In genomic region chr9:94270009-94270408, GRCh38 we compare ENCODE assay signal across 22 cellular contexts. TPM values are rescaled to one million over a fixed set of nuclear protein-coding genes. Genes with fewer than 3 reads are reported as not detected.
DNase-seq lines count a peak whose midpoint lies in the region; ATAC-seq, FAIRE-seq and TF ChIP-seq lines count a peak whose summit lies in the region.
"Had no signal": no experiment of that assay in that cellular context is flagged by ENCODE, and none has a peak within 500 bp of the region (broad histone marks: within the 10 kb centered on the region; RNA-seq: fewer than 3 reads in every experiment).

No MANE protein-coding gene starts in this region.

- peak overlapping the region; percentile 9 for H3K27ac ChIP-seq in left ventricle myocardium inferior (replicated peaks)
- H3K27ac ChIP-seq: SK-N-MC had no signal

- TF ChIP-seq CTCF in left ventricle myocardium inferior (IDR thresholded peaks at IDR 0.05; ENCODE audit: borderline replicate concordance) (no peak), epithelial cell of proximal tubule (conservative IDR thresholded peaks at IDR 0.05; ENCODE audit: low read depth, low read length) (no peak)

- CTCF ChIA-PET in activated CD4-positive, alpha-beta memory T cell treated with anti-CD3 and anti-CD28 coated beads for 36 hours (lab: Charles Lee), result no interaction called here

- H3K4me3 ChIP-seq in left ventricle myocardium inferior (no peak overlapping the region), epithelial cell of proximal tubule (ENCODE audit: low read depth, low read length) (no peak overlapping the region)
- H3K4me3 ChIP-seq: SK-N-MC had no signal

- peaks cover 10% of the 10 kb centered on the region for H3K36me3 ChIP-seq in left ventricle myocardium inferior

- peaks cover 26% of the 10 kb centered on the region for H3K36me3 Mint-ChIP-seq in activated CD4-positive, alpha-beta memory T cell treated with anti-CD3 and anti-CD28 coated beads for 36 hours

- peaks cover 14% of the 10 kb centered on the region for H3K9me3 ChIP-seq in left ventricle myocardium inferior (replicated peaks)

- peaks cover 14% of the 10 kb centered on the region for H3K9me3 Mint-ChIP-seq in activated CD4-positive, alpha-beta memory T cell treated with anti-CD3 and anti-CD28 coated beads for 36 hours

- DNase-seq in left ventricle myocardium inferior (no peak), left ventricle myocardium superior (no peak), GM19239 (ENCODE audit: insufficient read length, low spot score) (no peak), epithelial cell of proximal tubule (ENCODE audit: low read depth) (peak; percentile 16)
- DNase-seq in activated CD4-positive, alpha-beta memory T cell treated with anti-CD3 and anti-CD28 coated beads for 36 hours, result no peak
- DNase-seq: CD4-positive, CD25-positive, alpha-beta regulatory T cell; COR-L47; DND-41; IMR-90; NCI-H1694 treated with DMSO at 0.1 percent for 48 hours; NCI-H2081 treated with DMSO at 0.1 percent for 48 hours; PC-3; SHP77 treated with DMSO at 0.1 percent for 48 hours; SW 1271 had no signal

- intact Hi-C loops in left ventricle myocardium inferior (cut with micrococcal nuclease) (no loop called here), left ventricle myocardium superior (cut with micrococcal nuclease) (no loop called here)
- intact Hi-C loops in activated CD4-positive, alpha-beta memory T cell treated with anti-CD3 and anti-CD28 coated beads for 36 hours (cut with micrococcal nuclease), result no loop called here

- H3K4me3 Mint-ChIP-seq in activated CD4-positive, alpha-beta memory T cell treated with anti-CD3 and anti-CD28 coated beads for 36 hours, result no peak overlapping the region
- H3K4me3 Mint-ChIP-seq: CD4-positive, CD25-positive, alpha-beta regulatory T cell had no signal

- no peak overlapping the region for H3K27ac Mint-ChIP-seq in activated CD4-positive, alpha-beta memory T cell treated with anti-CD3 and anti-CD28 coated beads for 36 hours

- FAIRE-seq in GM19239 (lab: Jason Lieb, UNC), result peak; percentile 79
- FAIRE-seq: GM12892, H1, HTR-8/SVneo had no signal

- H3K27me3 Mint-ChIP-seq in activated CD4-positive, alpha-beta memory T cell treated with anti-CD3 and anti-CD28 coated beads for 36 hours, result no peaks in the 10 kb centered on the region
- H3K27me3 Mint-ChIP-seq: CD4-positive, CD25-positive, alpha-beta regulatory T cell had no signal

- POLR2A ChIA-PET in activated CD4-positive, alpha-beta memory T cell treated with anti-CD3 and anti-CD28 coated beads for 36 hours (lab: Charles Lee), result no interaction called here

- peaks cover 12% of the 10 kb centered on the region for H3K4me1 Mint-ChIP-seq in activated CD4-positive, alpha-beta memory T cell treated with anti-CD3 and anti-CD28 coated beads for 36 hours (ENCODE audit: low read depth)

- ATAC-seq in left ventricle myocardium superior (no peak), GM19351 (IDR thresholded peaks at IDR 0.05; ENCODE audit: unreplicated experiment) (no peak), GM18868 (IDR thresholded peaks at IDR 0.05; ENCODE audit: unreplicated experiment) (no peak), GM18909 (IDR thresholded peaks at IDR 0.05; ENCODE audit: poor library complexity, unreplicated experiment) (no peak)
- ATAC-seq: PC-3 had no signal

- H3K27me3 ChIP-seq in left ventricle myocardium inferior (ENCODE audit: low read depth), result no peaks in the 10 kb centered on the region

- H3K4me1 ChIP-seq in left ventricle myocardium inferior, result peaks cover 11% of the 10 kb centered on the region

RNA-seq across cellular contexts. Expression of gene ZNF169, which starts 10.9 kb away (rescaled TPM):
- 1.3 TPM for total RNA-seq in left ventricle myocardium inferior
- total RNA-seq in left ventricle myocardium superior, result 1.3 TPM
- total RNA-seq in epithelial cell of proximal tubule, result 0.75 and 1.2 TPM in 2 replicates
- 1 to 10 TPM; 5.7 to 6.0 TPM for total RNA-seq in activated CD4-positive, alpha-beta memory T cell treated with anti-CD3 and anti-CD28 coated beads for 36 hours

RNA-seq across cellular contexts. Expression of gene NUTM2F, which starts 58.4 kb away (rescaled TPM):
- total RNA-seq in left ventricle myocardium inferior (not detected), left ventricle myocardium superior (not detected), epithelial cell of proximal tubule (not detected in 2 replicates)
- total RNA-seq in activated CD4-positive, alpha-beta memory T cell treated with anti-CD3 and anti-CD28 coated beads for 36 hours, result not detected
- total RNA-seq: A673; CD4-positive, CD25-positive, alpha-beta regulatory T cell; IMR-90; PC-3 had no signal
